In genomic region chr17:50151041-50151936, GRCh38 we compare ENCODE assay signal across 8 cellular contexts. TPM values are rescaled to one million over a fixed set of nuclear protein-coding genes. Genes with fewer than 3 reads are reported as not detected.
DNase-seq lines count a peak whose midpoint lies in the region; ATAC-seq and TF ChIP-seq lines count a peak whose summit lies in the region.

No MANE protein-coding gene starts in this region.

- intact Hi-C loops in activated CD4-positive, alpha-beta T cell treated with anti-CD3 and anti-CD28 coated beads for 36 hours (cut with DNase I, micrococcal nuclease): loop anchor here (1.0 to 5.0 kb wide), 7 partner anchors 10 to 959 kb away; partner anchors contain the start of genes EME1 (in 1 of the 2), LUC7L3 (in 1 of the 2), MRPL27 (in 1 of the 2) and PDK2 (in 1 of the 2)

- peak overlapping the region; percentile 90 for H3K4me3 Mint-ChIP-seq in activated CD4-positive, alpha-beta T cell treated with anti-CD3 and anti-CD28 coated beads for 36 hours
- peak overlapping the region; percentile 84 for H3K4me3 Mint-ChIP-seq in chondrocyte (ENCODE audit: unreplicated experiment)

- POLR2A ChIA-PET in activated CD4-positive, alpha-beta T cell treated with anti-CD3 and anti-CD28 coated beads for 36 hours (lab: Charles Lee): interaction anchor here (0.7 kb wide), 1 partner anchor 13 kb away, joined by 3 read pairs; no protein-coding TSS in a partner anchor

- no peaks in the 10 kb centered on the region for H3K27me3 ChIP-seq in layer of hippocampus (ENCODE audit: control insufficient read depth, insufficient read depth, low read length)

- peak overlapping the region; percentile 96 for H3K27ac Mint-ChIP-seq in activated CD4-positive, alpha-beta T cell treated with anti-CD3 and anti-CD28 coated beads for 36 hours
- peak overlapping the region; percentile 94 for H3K27ac Mint-ChIP-seq in chondrocyte (ENCODE audit: unreplicated experiment)

- peaks cover 18% of the 10 kb centered on the region for H3K36me3 Mint-ChIP-seq in activated CD4-positive, alpha-beta T cell treated with anti-CD3 and anti-CD28 coated beads for 36 hours (ENCODE audit: low read depth)
- H3K36me3 Mint-ChIP-seq in chondrocyte (ENCODE audit: low read depth): peaks cover 2% of the 10 kb centered on the region

- ATAC-seq in HG03103 (IDR thresholded peaks at IDR 0.05; ENCODE audit: low read depth, unreplicated experiment): peak; percentile 31
- ATAC-seq in activated CD4-positive, alpha-beta T cell treated with anti-CD3 and anti-CD28 coated beads for 36 hours: peak; percentile 66

- H3K4me1 Mint-ChIP-seq in activated CD4-positive, alpha-beta T cell treated with anti-CD3 and anti-CD28 coated beads for 36 hours: peaks cover 40% of the 10 kb centered on the region
- H3K4me1 Mint-ChIP-seq in chondrocyte (ENCODE audit: low read depth): peaks cover 40% of the 10 kb centered on the region

- no peaks in the 10 kb centered on the region for H3K9me3 Mint-ChIP-seq in activated CD4-positive, alpha-beta T cell treated with anti-CD3 and anti-CD28 coated beads for 36 hours (ENCODE audit: low read depth)
- no peaks in the 10 kb centered on the region for H3K9me3 Mint-ChIP-seq in chondrocyte (ENCODE audit: low read depth)

- CTCF ChIA-PET in activated CD4-positive, alpha-beta T cell treated with anti-CD3 and anti-CD28 coated beads for 36 hours (lab: Charles Lee): interaction anchor here (1.1 to 2.9 kb wide), 7 partner anchors 10 to 84 kb away, joined by 3 to 50 read pairs (median 9); no protein-coding TSS in a partner anchor

- TF ChIP-seq CTCF in chondrocyte (IDR thresholded peaks at IDR 0.05): peak; percentile 75

- peak overlapping the region; percentile 91 for H3K27ac ChIP-seq in layer of hippocampus (ENCODE audit: low read depth, low read length)

- H3K27me3 Mint-ChIP-seq in activated CD4-positive, alpha-beta T cell treated with anti-CD3 and anti-CD28 coated beads for 36 hours: no peaks in the 10 kb centered on the region
- H3K27me3 Mint-ChIP-seq in chondrocyte (ENCODE audit: low read depth): no peaks in the 10 kb centered on the region

- DNase-seq in SIG-M5 treated with dmso at 0.1 percent for 504 hours (lab: John Stamatoyannopoulos, UW; ENCODE audit: unreplicated experiment): peak; percentile 92
- no peak for DNase-seq in SIG-M5 (lab: John Stamatoyannopoulos, UW)
- peak; percentile 90 for DNase-seq in NCI-H345 (lab: John Stamatoyannopoulos, UW)
- peak; percentile 95 for DNase-seq in activated CD4-positive, alpha-beta T cell treated with anti-CD3 and anti-CD28 coated beads for 36 hours
- DNase-seq in chondrocyte (ENCODE audit: low spot score): peak; percentile 96
- DNase-seq in stimulated activated CD4-positive, alpha-beta T cell treated with anti-CD3 and anti-CD28 coated beads, Interleukin-15, amount 100 ng/mL, for 48 hours (ENCODE audit: low read depth in 2 of 2): peak; percentile 81 to 85

RNA-seq across cellular contexts. Expression of gene PPP1R9B, which starts 0.8 kb away (rescaled TPM):
- 10 to 100 TPM; 61.1 to 64.0 TPM for total RNA-seq in activated CD4-positive, alpha-beta T cell treated with anti-CD3 and anti-CD28 coated beads for 36 hours
- 75.4 to 84.2 TPM (median 79.3 TPM) in 3 replicates for total RNA-seq in chondrocyte

RNA-seq across cellular contexts. Expression of gene SGCA, which starts 14.5 kb away (rescaled TPM):
- under 1 TPM in 1 of 2 experiments, not detected in 1; 0.26 TPM for total RNA-seq in activated CD4-positive, alpha-beta T cell treated with anti-CD3 and anti-CD28 coated beads for 36 hours
- total RNA-seq in chondrocyte: 0.85 to 5.5 TPM (median 1.3 TPM) in 3 replicates

RNA-seq across cellular contexts. Expression of gene SAMD14, which starts 21.3 kb away (rescaled TPM):
- total RNA-seq in activated CD4-positive, alpha-beta T cell treated with anti-CD3 and anti-CD28 coated beads for 36 hours: 1 to 10 TPM in 1 of 2 experiments, under 1 TPM in 1; 0.77 to 1.1 TPM
- total RNA-seq in chondrocyte: 26.0 to 29.4 TPM (median 27.6 TPM) in 3 replicates

RNA-seq across cellular contexts. Expression of gene COL1A1, which starts 50.1 kb away (rescaled TPM):
- total RNA-seq in activated CD4-positive, alpha-beta T cell treated with anti-CD3 and anti-CD28 coated beads for 36 hours: under 1 TPM; 0.55 to 0.70 TPM
- 34,852 to 36,120 TPM (median 35,333 TPM) in 3 replicates for total RNA-seq in chondrocyte

RNA-seq across cellular contexts. Expression of gene PDK2, which starts 56.1 kb away (rescaled TPM):
- total RNA-seq in activated CD4-positive, alpha-beta T cell treated with anti-CD3 and anti-CD28 coated beads for 36 hours: 10 to 100 TPM in 1 of 2 experiments, 1 to 10 TPM in 1; 9.8 to 16.2 TPM
- total RNA-seq in chondrocyte: 28.9 to 38.0 TPM (median 31.1 TPM) in 3 replicates

Comparison
In these comparisons a context has a peak if more than half of its experiments do, and no peak if none do; other contexts are left out.
1. RNA of gene SAMD14, which starts 21.3 kb away (total RNA-seq): 26.0 to 29.4 TPM in chondrocyte; 0.77 to 1.1 TPM in activated CD4-positive, alpha-beta T cell treated with anti-CD3 and anti-CD28 coated beads for 36 hours; every median in the first group is over 10 times any median in the second.